1 cellular context compared by ENCODE assay signal in the genomic region with DNA sequence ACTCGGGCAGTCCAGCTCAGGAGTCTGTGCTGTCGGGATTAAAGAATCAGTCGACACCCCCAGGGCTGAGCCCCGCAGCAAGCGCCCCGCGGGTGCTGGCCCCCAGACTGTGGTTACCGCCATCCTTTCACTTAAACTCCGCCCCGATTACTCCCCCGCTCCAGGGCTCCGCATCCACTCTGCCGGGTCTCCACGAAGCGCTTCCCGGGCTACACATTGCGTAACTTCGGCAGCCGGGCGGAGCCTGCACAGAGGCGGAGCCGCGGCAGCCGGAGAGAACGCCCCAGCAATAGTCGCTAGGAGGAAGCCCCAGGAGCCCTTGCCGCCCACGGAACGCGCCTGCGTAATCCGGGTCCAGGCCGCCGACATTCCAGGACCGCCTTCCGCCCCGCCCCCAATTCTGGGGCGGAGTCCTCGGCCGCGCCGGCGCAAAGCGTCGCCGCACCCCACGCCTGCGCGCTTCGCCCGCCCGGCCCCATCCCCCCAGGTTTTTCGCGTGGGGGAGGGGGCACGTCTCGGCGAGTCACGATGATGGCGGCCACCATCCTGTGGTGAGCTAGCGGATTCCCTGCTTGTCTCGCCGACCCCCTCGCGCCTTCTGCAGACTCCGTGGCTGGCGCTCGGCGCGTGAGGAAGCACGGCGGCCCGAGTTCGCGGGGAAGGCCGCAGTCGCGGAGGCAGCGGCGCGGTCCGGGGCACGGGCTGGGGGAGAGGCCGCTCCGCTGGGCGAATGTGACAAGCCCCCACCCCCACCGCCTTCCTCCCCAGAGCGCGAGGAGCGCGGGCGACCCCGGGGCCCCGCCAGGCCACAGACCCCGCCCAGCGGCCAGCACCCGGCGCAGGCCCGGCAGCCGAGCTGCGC.
TF ChIP-seq lines count a peak whose summit lies in the region.

A gene (plus strand): TSS at position 521 of the 862 bp plus-strand sequence. CDS start 351 bp downstream, outside the sequence.

TF ChIP-seq in K562, 482 proteins besides CTCF, POLR2A, EP300 and RAD21 (continued from another document and continues in another):
- TF ChIP-seq, protein P1, sequence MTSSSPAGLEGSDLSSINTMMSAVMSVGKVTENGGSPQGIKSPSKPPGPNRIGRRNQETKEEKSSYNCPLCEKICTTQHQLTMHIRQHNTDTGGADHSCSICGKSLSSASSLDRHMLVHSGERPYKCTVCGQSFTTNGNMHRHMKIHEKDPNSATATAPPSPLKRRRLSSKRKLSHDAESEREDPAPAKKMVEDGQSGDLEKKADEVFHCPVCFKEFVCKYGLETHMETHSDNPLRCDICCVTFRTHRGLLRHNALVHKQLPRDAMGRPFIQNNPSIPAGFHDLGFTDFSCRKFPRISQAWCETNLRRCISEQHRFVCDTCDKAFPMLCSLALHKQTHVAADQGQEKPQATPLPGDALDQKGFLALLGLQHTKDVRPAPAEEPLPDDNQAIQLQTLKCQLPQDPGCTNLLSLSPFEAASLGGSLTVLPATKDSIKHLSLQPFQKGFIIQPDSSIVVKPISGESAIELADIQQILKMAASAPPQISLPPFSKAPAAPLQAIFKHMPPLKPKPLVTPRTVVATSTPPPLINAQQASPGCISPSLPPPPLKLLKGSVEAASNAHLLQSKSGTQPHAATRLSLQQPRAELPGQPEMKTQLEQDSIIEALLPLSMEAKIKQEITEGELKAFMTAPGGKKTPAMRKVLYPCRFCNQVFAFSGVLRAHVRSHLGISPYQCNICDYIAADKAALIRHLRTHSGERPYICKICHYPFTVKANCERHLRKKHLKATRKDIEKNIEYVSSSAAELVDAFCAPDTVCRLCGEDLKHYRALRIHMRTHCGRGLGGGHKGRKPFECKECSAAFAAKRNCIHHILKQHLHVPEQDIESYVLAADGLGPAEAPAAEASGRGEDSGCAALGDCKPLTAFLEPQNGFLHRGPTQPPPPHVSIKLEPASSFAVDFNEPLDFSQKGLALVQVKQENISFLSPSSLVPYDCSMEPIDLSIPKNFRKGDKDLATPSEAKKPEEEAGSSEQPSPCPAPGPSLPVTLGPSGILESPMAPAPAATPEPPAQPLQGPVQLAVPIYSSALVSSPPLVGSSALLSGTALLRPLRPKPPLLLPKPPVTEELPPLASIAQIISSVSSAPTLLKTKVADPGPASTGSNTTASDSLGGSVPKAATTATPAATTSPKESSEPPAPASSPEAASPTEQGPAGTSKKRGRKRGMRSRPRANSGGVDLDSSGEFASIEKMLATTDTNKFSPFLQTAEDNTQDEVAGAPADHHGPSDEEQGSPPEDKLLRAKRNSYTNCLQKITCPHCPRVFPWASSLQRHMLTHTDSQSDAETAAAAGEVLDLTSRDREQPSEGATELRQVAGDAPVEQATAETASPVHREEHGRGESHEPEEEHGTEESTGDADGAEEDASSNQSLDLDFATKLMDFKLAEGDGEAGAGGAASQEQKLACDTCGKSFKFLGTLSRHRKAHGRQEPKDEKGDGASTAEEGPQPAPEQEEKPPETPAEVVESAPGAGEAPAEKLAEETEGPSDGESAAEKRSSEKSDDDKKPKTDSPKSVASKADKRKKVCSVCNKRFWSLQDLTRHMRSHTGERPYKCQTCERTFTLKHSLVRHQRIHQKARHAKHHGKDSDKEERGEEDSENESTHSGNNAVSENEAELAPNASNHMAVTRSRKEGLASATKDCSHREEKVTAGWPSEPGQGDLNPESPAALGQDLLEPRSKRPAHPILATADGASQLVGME (CRISPR knock-in tag; IDR thresholded peaks at IDR 0.05): no peak
- TF ChIP-seq, protein P2, sequence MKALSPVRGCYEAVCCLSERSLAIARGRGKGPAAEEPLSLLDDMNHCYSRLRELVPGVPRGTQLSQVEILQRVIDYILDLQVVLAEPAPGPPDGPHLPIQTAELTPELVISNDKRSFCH (CRISPR knock-in tag; IDR thresholded peaks at IDR 0.05): no peak
- TF ChIP-seq, protein P2 (tag; IDR thresholded peaks at IDR 0.05): no peak
- TF ChIP-seq NCOA2 (IDR thresholded peaks at IDR 0.05; ENCODE audit: partially characterized antibody in 2 of 2) (no peak), MED1 (CRISPR knock-in tag; IDR thresholded peaks at IDR 0.05; ENCODE audit: borderline replicate concordance) (no peak), SMARCB1 (IDR thresholded peaks at IDR 0.05; ENCODE audit: insufficient read length, low read depth) (no peak), ZBTB17 (CRISPR knock-in tag; IDR thresholded peaks at IDR 0.05) (peak; percentile 65; the same call in 1 of the 2 replicates), BCL6 (CRISPR knock-in tag; IDR thresholded peaks at IDR 0.05) (no peak), CBFA2T3 (IDR thresholded peaks at IDR 0.05) (peak; percentile 22; the same call in 1 of the 2 replicates), PTTG1 (tag; IDR thresholded peaks at IDR 0.05; ENCODE audit: low read depth) (no peak), CCNT2 (IDR thresholded peaks at IDR 0.05; ENCODE audit: borderline replicate concordance, extremely low read depth, insufficient read length, low read depth, low read length) (peak; percentile 77), RHOXF2B (CRISPR knock-in tag; conservative IDR thresholded peaks at IDR 0.05) (no peak), ZNF217 (CRISPR knock-in tag; IDR thresholded peaks at IDR 0.05) (no peak), EHMT2 (IDR thresholded peaks at IDR 0.05) (no peak), CHD1 (IDR thresholded peaks at IDR 0.05; ENCODE audit: low read length) (no peak), SPI1 (IDR thresholded peaks at IDR 0.05; ENCODE audit: borderline replicate concordance, low read depth, low read length) (peak; percentile 45; the same call in 1 of the 2 replicates), HDAC3 (IDR thresholded peaks at IDR 0.05; ENCODE audit: borderline replicate concordance, partially characterized antibody) (no peak), STAG1 (CRISPR knock-in tag; IDR thresholded peaks at IDR 0.05; ENCODE audit: borderline replicate concordance) (no peak), ZZZ3 (IDR thresholded peaks at IDR 0.05) (no peak), JUND (IDR thresholded peaks at IDR 0.05; ENCODE audit: borderline replicate concordance, low read depth, low read length) (peak; percentile 66), JUND (tag; IDR thresholded peaks at IDR 0.05; ENCODE audit: borderline replicate concordance, low read depth, low read length) (peak; percentile 44; the same call in 1 of the 3 replicates), CHD2 (IDR thresholded peaks at IDR 0.05; ENCODE audit: low read depth, low read length) (peak; percentile 86), ZKSCAN8 (CRISPR knock-in tag; IDR thresholded peaks at IDR 0.05) (no peak), ZNF695 (CRISPR knock-in tag; IDR thresholded peaks at IDR 0.05) (no peak), ELF4 (CRISPR knock-in tag; IDR thresholded peaks at IDR 0.05) (no peak), MAFK (IDR thresholded peaks at IDR 0.05; ENCODE audit: low read length) (no peak), BCOR (IDR thresholded peaks at IDR 0.05) (no peak), ZBTB8A (IDR thresholded peaks at IDR 0.05; ENCODE audit: partially characterized antibody) (no peak), FOXK1 (CRISPR knock-in tag; IDR thresholded peaks at IDR 0.05; ENCODE audit: borderline replicate concordance) (no peak), ZC3H8 (IDR thresholded peaks at IDR 0.05) (no peak), HMG20B (CRISPR knock-in tag; IDR thresholded peaks at IDR 0.05) (no peak), STAT5A (IDR thresholded peaks at IDR 0.05; ENCODE audit: borderline replicate concordance, low read length) (no peak), GABPB1 (CRISPR knock-in tag; IDR thresholded peaks at IDR 0.05) (peak; percentile 76), RFX5 (IDR thresholded peaks at IDR 0.05; ENCODE audit: low read depth, low read length) (no peak), ETV5 (CRISPR knock-in tag; IDR thresholded peaks at IDR 0.05; ENCODE audit: low read depth) (no peak), CEBPB (tag; IDR thresholded peaks at IDR 0.05) (peak; percentile 100), ESRRA (IDR thresholded peaks at IDR 0.05; ENCODE audit: borderline replicate concordance, low read depth) (no peak; the same call in 1 of the 2 replicates), FOS (IDR thresholded peaks at IDR 0.05; ENCODE audit: extremely low read depth, insufficient read length) (no peak), CHCHD3 (CRISPR knock-in tag; IDR thresholded peaks at IDR 0.05) (no peak), SMARCA4 (IDR thresholded peaks at IDR 0.05) (peak; percentile 40; the same call in 1 of the 2 replicates), MEIS2 (IDR thresholded peaks at IDR 0.05; ENCODE audit: partially characterized antibody) (peak; percentile 94), TAF15 (IDR thresholded peaks at IDR 0.05; ENCODE audit: low read depth, low read length) (no peak)
- TF ChIP-seq, protein P3, sequence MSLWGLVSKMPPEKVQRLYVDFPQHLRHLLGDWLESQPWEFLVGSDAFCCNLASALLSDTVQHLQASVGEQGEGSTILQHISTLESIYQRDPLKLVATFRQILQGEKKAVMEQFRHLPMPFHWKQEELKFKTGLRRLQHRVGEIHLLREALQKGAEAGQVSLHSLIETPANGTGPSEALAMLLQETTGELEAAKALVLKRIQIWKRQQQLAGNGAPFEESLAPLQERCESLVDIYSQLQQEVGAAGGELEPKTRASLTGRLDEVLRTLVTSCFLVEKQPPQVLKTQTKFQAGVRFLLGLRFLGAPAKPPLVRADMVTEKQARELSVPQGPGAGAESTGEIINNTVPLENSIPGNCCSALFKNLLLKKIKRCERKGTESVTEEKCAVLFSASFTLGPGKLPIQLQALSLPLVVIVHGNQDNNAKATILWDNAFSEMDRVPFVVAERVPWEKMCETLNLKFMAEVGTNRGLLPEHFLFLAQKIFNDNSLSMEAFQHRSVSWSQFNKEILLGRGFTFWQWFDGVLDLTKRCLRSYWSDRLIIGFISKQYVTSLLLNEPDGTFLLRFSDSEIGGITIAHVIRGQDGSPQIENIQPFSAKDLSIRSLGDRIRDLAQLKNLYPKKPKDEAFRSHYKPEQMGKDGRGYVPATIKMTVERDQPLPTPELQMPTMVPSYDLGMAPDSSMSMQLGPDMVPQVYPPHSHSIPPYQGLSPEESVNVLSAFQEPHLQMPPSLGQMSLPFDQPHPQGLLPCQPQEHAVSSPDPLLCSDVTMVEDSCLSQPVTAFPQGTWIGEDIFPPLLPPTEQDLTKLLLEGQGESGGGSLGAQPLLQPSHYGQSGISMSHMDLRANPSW (CRISPR knock-in tag; IDR thresholded peaks at IDR 0.05): no peak
- TF ChIP-seq, protein P4, sequence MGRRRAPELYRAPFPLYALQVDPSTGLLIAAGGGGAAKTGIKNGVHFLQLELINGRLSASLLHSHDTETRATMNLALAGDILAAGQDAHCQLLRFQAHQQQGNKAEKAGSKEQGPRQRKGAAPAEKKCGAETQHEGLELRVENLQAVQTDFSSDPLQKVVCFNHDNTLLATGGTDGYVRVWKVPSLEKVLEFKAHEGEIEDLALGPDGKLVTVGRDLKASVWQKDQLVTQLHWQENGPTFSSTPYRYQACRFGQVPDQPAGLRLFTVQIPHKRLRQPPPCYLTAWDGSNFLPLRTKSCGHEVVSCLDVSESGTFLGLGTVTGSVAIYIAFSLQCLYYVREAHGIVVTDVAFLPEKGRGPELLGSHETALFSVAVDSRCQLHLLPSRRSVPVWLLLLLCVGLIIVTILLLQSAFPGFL (CRISPR knock-in tag; IDR thresholded peaks at IDR 0.05): no peak
- TF ChIP-seq, protein P5, sequence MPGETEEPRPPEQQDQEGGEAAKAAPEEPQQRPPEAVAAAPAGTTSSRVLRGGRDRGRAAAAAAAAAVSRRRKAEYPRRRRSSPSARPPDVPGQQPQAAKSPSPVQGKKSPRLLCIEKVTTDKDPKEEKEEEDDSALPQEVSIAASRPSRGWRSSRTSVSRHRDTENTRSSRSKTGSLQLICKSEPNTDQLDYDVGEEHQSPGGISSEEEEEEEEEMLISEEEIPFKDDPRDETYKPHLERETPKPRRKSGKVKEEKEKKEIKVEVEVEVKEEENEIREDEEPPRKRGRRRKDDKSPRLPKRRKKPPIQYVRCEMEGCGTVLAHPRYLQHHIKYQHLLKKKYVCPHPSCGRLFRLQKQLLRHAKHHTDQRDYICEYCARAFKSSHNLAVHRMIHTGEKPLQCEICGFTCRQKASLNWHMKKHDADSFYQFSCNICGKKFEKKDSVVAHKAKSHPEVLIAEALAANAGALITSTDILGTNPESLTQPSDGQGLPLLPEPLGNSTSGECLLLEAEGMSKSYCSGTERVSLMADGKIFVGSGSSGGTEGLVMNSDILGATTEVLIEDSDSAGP (CRISPR knock-in tag; IDR thresholded peaks at IDR 0.05): no peak
- TF ChIP-seq, protein P6, sequence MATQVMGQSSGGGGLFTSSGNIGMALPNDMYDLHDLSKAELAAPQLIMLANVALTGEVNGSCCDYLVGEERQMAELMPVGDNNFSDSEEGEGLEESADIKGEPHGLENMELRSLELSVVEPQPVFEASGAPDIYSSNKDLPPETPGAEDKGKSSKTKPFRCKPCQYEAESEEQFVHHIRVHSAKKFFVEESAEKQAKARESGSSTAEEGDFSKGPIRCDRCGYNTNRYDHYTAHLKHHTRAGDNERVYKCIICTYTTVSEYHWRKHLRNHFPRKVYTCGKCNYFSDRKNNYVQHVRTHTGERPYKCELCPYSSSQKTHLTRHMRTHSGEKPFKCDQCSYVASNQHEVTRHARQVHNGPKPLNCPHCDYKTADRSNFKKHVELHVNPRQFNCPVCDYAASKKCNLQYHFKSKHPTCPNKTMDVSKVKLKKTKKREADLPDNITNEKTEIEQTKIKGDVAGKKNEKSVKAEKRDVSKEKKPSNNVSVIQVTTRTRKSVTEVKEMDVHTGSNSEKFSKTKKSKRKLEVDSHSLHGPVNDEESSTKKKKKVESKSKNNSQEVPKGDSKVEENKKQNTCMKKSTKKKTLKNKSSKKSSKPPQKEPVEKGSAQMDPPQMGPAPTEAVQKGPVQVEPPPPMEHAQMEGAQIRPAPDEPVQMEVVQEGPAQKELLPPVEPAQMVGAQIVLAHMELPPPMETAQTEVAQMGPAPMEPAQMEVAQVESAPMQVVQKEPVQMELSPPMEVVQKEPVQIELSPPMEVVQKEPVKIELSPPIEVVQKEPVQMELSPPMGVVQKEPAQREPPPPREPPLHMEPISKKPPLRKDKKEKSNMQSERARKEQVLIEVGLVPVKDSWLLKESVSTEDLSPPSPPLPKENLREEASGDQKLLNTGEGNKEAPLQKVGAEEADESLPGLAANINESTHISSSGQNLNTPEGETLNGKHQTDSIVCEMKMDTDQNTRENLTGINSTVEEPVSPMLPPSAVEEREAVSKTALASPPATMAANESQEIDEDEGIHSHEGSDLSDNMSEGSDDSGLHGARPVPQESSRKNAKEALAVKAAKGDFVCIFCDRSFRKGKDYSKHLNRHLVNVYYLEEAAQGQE (CRISPR knock-in tag; IDR thresholded peaks at IDR 0.05; ENCODE audit: low read depth): no peak
- TF ChIP-seq, protein P7, sequence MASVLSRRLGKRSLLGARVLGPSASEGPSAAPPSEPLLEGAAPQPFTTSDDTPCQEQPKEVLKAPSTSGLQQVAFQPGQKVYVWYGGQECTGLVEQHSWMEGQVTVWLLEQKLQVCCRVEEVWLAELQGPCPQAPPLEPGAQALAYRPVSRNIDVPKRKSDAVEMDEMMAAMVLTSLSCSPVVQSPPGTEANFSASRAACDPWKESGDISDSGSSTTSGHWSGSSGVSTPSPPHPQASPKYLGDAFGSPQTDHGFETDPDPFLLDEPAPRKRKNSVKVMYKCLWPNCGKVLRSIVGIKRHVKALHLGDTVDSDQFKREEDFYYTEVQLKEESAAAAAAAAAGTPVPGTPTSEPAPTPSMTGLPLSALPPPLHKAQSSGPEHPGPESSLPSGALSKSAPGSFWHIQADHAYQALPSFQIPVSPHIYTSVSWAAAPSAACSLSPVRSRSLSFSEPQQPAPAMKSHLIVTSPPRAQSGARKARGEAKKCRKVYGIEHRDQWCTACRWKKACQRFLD (CRISPR knock-in tag; IDR thresholded peaks at IDR 0.05): peak; percentile 72; the same call in 1 of the 2 replicates
